Comparison of ENCODE assay signal across 14 cellular contexts in the genomic region with DNA sequence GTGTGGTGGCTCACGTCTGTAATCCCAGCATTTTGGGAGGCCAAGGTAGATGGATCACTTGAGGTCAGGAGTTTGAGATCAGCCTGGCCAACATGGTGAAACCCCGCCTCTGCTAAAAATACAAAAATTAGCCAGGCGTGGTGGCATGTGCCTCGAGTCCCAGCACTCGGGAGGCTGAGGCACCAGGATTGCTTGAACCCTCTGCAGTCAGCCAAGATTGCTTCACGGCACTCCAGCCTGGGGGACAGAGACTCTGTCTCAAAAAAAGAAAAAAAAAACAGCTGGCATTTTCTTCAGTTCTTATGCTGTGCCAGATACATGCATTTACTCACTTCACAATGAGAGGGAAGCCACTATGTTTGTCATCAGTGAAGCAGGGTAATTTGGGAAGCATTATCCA. TPM values are rescaled to one million over a fixed set of nuclear protein-coding genes. Genes with fewer than 3 reads are reported as not detected.
DNase-seq lines count a peak whose midpoint lies in the region; ATAC-seq, FAIRE-seq and TF ChIP-seq lines count a peak whose summit lies in the region.
"Not testable (repeated sequence)": the region's sequence is repeated elsewhere in the genome, so short reads cannot be mapped to it uniquely, and the experiment has no call there.
"Had no signal": no experiment of that assay in that cellular context is flagged by ENCODE, and none has a peak within 500 bp of the region (broad histone marks: within the 10 kb centered on the region; RNA-seq: fewer than 3 reads in every experiment).

No MANE protein-coding gene starts in this region.

- WGBS in A549 (ENCODE audit: missing lambda C conversion rate) = 80% methylated on average over 6 of the region's 6 CpGs
- WGBS in right cardiac atrium = 32% methylated on average over 6 of the region's 6 CpGs

- H3K4me3 Mint-ChIP-seq in Caco-2 (ENCODE audit: unreplicated experiment) = not testable (repeated sequence)

- H3K9me3 ChIP-seq in A549; Caco-2; right cardiac atrium (ENCODE audit: control insufficient read depth, low read length): not testable (repeated sequence)

- DNase-seq in A549 (ENCODE audit: low read depth in 1 of 2, low spot score in 1 of 2) = not testable (repeated sequence)
- DNase-seq in Caco-2 (peak in 1 of 2 experiments; percentile 9), ecto neural progenitor cell (ENCODE audit: low spot score) (peak; percentile 7), left cardiac atrium (peak; percentile 26), right cardiac atrium (peak; percentile 18 to 68 (median 58)), medulla oblongata (ENCODE audit: extremely low spot score) (peak; percentile 2), superior temporal gyrus (ENCODE audit: extremely low spot score) (peak; percentile 25)

- not testable (repeated sequence) for TF ChIP-seq RAD21 in A549 (conservative IDR thresholded peaks at IDR 0.05 in 1 of 2, IDR thresholded peaks at IDR 0.05 in 1 of 2)

- CTCF ChIA-PET in A549 (lab: Yijun Ruan, JAX); Caco-2 (lab: Charles Lee): not testable (repeated sequence)

- H3K4me3 ChIP-seq in A549; Caco-2 (ENCODE audit: low read depth, low read length); right cardiac atrium (ENCODE audit: low read length); rectal smooth muscle tissue (ENCODE audit: low read length): not testable (repeated sequence)

- not testable (repeated sequence) for H3K9me3 Mint-ChIP-seq in Caco-2 (ENCODE audit: unreplicated experiment)

- not testable (repeated sequence) for H3K36me3 ChIP-seq in Caco-2 (ENCODE audit: control insufficient read depth, insufficient read depth, low read length); rectal smooth muscle tissue (ENCODE audit: control insufficient read depth, insufficient read depth, low read length)

- not testable (repeated sequence) for H3K27me3 Mint-ChIP-seq in Caco-2 (ENCODE audit: insufficient read depth, unreplicated experiment)

- not testable (repeated sequence) for FAIRE-seq in A549 (lab: Jason Lieb, UNC)

- not testable (repeated sequence) for ATAC-seq in A549
- ATAC-seq in left cardiac atrium = peak in 1 of 2 donors; percentile 54
- ATAC-seq in right cardiac atrium = peak; percentile 43 to 63

- not testable (repeated sequence) for BruUV-seq in Caco-2 (replicated peaks; lab: Mats Ljungman, UMichigan)

- peaks cover 12% of the 10 kb centered on the region for H3K4me1 Mint-ChIP-seq in Caco-2 (ENCODE audit: low read depth, unreplicated experiment)

- not testable (repeated sequence) for TF ChIP-seq CTCF in A549 (IDR thresholded peaks at IDR 0.05); Caco-2 (IDR thresholded peaks at IDR 0.05; ENCODE audit: insufficient read depth in 1 of 2, low read depth in 1 of 2, low read length in 1 of 2, severe bottlenecking in 1 of 2, unreplicated experiment in 1 of 2)

- H3K27ac ChIP-seq in A549 = peak overlapping the region; percentile 51 to 74; a peak in 5 of 6 replicates
- H3K27ac ChIP-seq in right cardiac atrium (ENCODE audit: low read length) = peak overlapping the region; percentile 88
- H3K27ac ChIP-seq in rectal smooth muscle tissue (ENCODE audit: low read depth, low read length) = peak overlapping the region; percentile 51

- peaks cover 18% of the 10 kb centered on the region for H3K4me1 ChIP-seq in A549
- not testable (repeated sequence) for H3K4me1 ChIP-seq in Caco-2; right cardiac atrium (ENCODE audit: control insufficient read depth, insufficient read depth, low read length); rectal smooth muscle tissue (ENCODE audit: control insufficient read depth, insufficient read depth, low read length)

- intact Hi-C loops in Caco-2 (cut with micrococcal nuclease; ENCODE audit: unreplicated experiment); left cardiac atrium (cut with DNase I); right cardiac atrium (cut with DNase I): not testable (repeated sequence)

- TF ChIP-seq POLR2A in A549 (IDR thresholded peaks at IDR 0.05; ENCODE audit: low read length) = not testable (repeated sequence)

- H3K27me3 ChIP-seq in Caco-2 (replicated peaks; ENCODE audit: control insufficient read depth, insufficient read depth, low read length); right cardiac atrium (ENCODE audit: control insufficient read depth, insufficient read depth); rectal smooth muscle tissue (ENCODE audit: control insufficient read depth, insufficient read depth, low read length): not testable (repeated sequence)

- not testable (repeated sequence) for H3K4me2 ChIP-seq in A549

- H3K27ac Mint-ChIP-seq in Caco-2 (ENCODE audit: unreplicated experiment) = peak overlapping the region; percentile 21

- not testable (repeated sequence) for TF ChIP-seq EP300 in A549 (IDR thresholded peaks at IDR 0.05)

- not testable (repeated sequence) for H3K9ac ChIP-seq in rectal smooth muscle tissue (ENCODE audit: low read length)

- POLR2A ChIA-PET in A549 (lab: Yijun Ruan, JAX); Caco-2 (lab: Charles Lee): not testable (repeated sequence)

- peaks cover 12% of the 10 kb centered on the region for H3K36me3 Mint-ChIP-seq in Caco-2 (ENCODE audit: insufficient read depth, unreplicated experiment)

RNA-seq across cellular contexts. Expression of gene NPY4R2, which starts 22.9 kb away (rescaled TPM):
- polyA plus RNA-seq in A549 (2011; rRNA removed) (30.0 and 36.4 TPM in 2 replicates), A549 (2017; fragmentation: RNase III; extraction: RNeasy Plus Mini Kit Qiagen cat#74134 plus additional on column Dnase treatment) (31.1 to 37.8 TPM (median 33.1 TPM) in 3 replicates), right cardiac atrium (0.14 TPM)
- 79.5 and 109 TPM in 2 replicates for polyA plus RNA-seq in A549 (2012; cell fraction: cytosol; rRNA removed)
- 166 and 256 TPM in 2 replicates for polyA plus RNA-seq in A549 (2012; cell fraction: nucleus; rRNA removed)
- polyA minus RNA-seq in A549 (2011; rRNA and poly(A)+ RNA removed) = 101 and 106 TPM in 2 replicates
- total RNA-seq in Caco-2 (2022) (0.41 and 0.56 TPM in 2 replicates), left cardiac atrium (under 1 TPM in 1 of 2 donors, not detected in 1; 0.74 TPM), right cardiac atrium (under 1 TPM; 0.39 to 0.76 (median 0.53) TPM)
- total RNA-seq: A673; CD4-positive, alpha-beta T cell; Daoy; GM23338; HT-29 had no signal
- polyA plus RNA-seq: GM23338 had no signal

RNA-seq across cellular contexts. Expression of gene FAM25C, which starts 58.2 kb away (rescaled TPM):
- 0.59 TPM in 1 of 2 replicates, not detected in the other for polyA plus RNA-seq in A549 (2011; rRNA removed)
- 1.8 and 3.9 TPM in 2 replicates for polyA plus RNA-seq in A549 (2012; cell fraction: cytosol; rRNA removed)
- polyA plus RNA-seq in A549 (2012; cell fraction: nucleus; rRNA removed) = 5.2 TPM in 1 of 2 replicates, not detected in the other
- 0.70 to 0.73 TPM in 2 of 3 replicates, not detected in the other for polyA plus RNA-seq in A549 (2017; fragmentation: RNase III; extraction: RNeasy Plus Mini Kit Qiagen cat#74134 plus additional on column Dnase treatment)
- polyA minus RNA-seq in A549 (2011; rRNA and poly(A)+ RNA removed) = not detected in 2 replicates
- total RNA-seq in Caco-2 (2022) = not detected in 2 replicates
- total RNA-seq in left cardiac atrium = not detected
- total RNA-seq in right cardiac atrium = not detected
- polyA plus RNA-seq in right cardiac atrium = not detected
- total RNA-seq: A673; CD4-positive, alpha-beta T cell; Daoy; GM23338; HT-29 had no signal
- polyA plus RNA-seq: AG04450, GM23338 had no signal
